In genomic region chr10:102322914-102323313, GRCh38 we compare ENCODE assay signal across 10 cellular contexts.
DNase-seq lines count a peak whose midpoint lies in the region; ATAC-seq and TF ChIP-seq lines count a peak whose summit lies in the region.
"Had no signal": no experiment of that assay in that cellular context is flagged by ENCODE, and none has a peak within 500 bp of the region (broad histone marks: within the 10 kb centered on the region; RNA-seq: fewer than 3 reads in every experiment).

No MANE protein-coding gene starts in this region.

- H3K36me3 Mint-ChIP-seq in activated CD4-positive, alpha-beta memory T cell treated with anti-CD3 and anti-CD28 coated beads for 36 hours, result peaks cover 2% of the 10 kb centered on the region
- H3K36me3 Mint-ChIP-seq: IgD-negative memory B cell had no signal

- peaks cover 17% of the 10 kb centered on the region for H3K4me1 Mint-ChIP-seq in activated CD4-positive, alpha-beta memory T cell treated with anti-CD3 and anti-CD28 coated beads for 36 hours (ENCODE audit: low read depth)

- H2BK5ac ChIP-seq in mesenchymal stem cell (ENCODE audit: low read depth, low read length, poor library complexity, severe bottlenecking), result no peak overlapping the region

- 93% methylated on average over 2 of the region's 2 CpGs for WGBS in mesenchymal stem cell

- H3K27ac Mint-ChIP-seq in activated CD4-positive, alpha-beta memory T cell treated with anti-CD3 and anti-CD28 coated beads for 36 hours, result peak overlapping the region; percentile 42

- no peak overlapping the region for H3K9ac ChIP-seq in mesenchymal stem cell (ENCODE audit: low read length)

- H2BK120ac ChIP-seq in mesenchymal stem cell (ENCODE audit: low read depth, low read length), result no peak overlapping the region

- peak overlapping the region in 1 of 2 experiments; percentile 21 for H3K18ac ChIP-seq in mesenchymal stem cell (ENCODE audit: low read depth in 1 of 2, low read length in 2 of 2)

- H3K79me1 ChIP-seq in mesenchymal stem cell (replicated peaks; ENCODE audit: low read length, poor library complexity, severe bottlenecking), result peaks cover 14% of the 10 kb centered on the region

- POLR2A ChIA-PET in activated CD4-positive, alpha-beta memory T cell treated with anti-CD3 and anti-CD28 coated beads for 36 hours (lab: Charles Lee), result interaction anchor here (0.9 kb wide), 1 partner anchor 77 kb away, joined by 4 read pairs; the partner anchor contains the start of gene GBF1

- H3K27ac ChIP-seq in mesenchymal stem cell (ENCODE audit: low read length, poor library complexity, severe bottlenecking) (peak overlapping the region; percentile 75), upper lobe of right lung (no peak overlapping the region), ascending aorta (no peak overlapping the region)

- peak; percentile 3 for DNase-seq in stimulated activated naive CD4-positive, alpha-beta T cell treated with Interleukin-2 at 50 U/mL for 16 hours (lab: John Stamatoyannopoulos, UW)
- DNase-seq in stimulated activated naive CD4-positive, alpha-beta T cell (lab: John Stamatoyannopoulos, UW), result no peak
- peak; percentile 73 for DNase-seq in activated CD4-positive, alpha-beta memory T cell treated with anti-CD3 and anti-CD28 coated beads for 36 hours
- DNase-seq in mesenchymal stem cell (no peak), upper lobe of right lung (no peak), ascending aorta (ENCODE audit: low spot score in 2 of 2) (no peak), left ventricle myocardium superior (no peak)

- no peak overlapping the region for H2BK12ac ChIP-seq in mesenchymal stem cell (ENCODE audit: low read length in 2 of 2)

- H3K4ac ChIP-seq in mesenchymal stem cell (ENCODE audit: low read depth in 1 of 2, low read length in 2 of 2), result no peak overlapping the region

- H3K23ac ChIP-seq in mesenchymal stem cell (ENCODE audit: low read length in 2 of 2), result no peak overlapping the region

- peak overlapping the region; percentile 53 for H2AK5ac ChIP-seq in mesenchymal stem cell (ENCODE audit: low read length, severe bottlenecking)

- no peaks in the 10 kb centered on the region for H3K9me3 Mint-ChIP-seq in activated CD4-positive, alpha-beta memory T cell treated with anti-CD3 and anti-CD28 coated beads for 36 hours
- H3K9me3 Mint-ChIP-seq: IgD-negative memory B cell had no signal

- H2BK15ac ChIP-seq in mesenchymal stem cell (ENCODE audit: low read depth, poor library complexity, severe bottlenecking), result no peak overlapping the region

- ATAC-seq in upper lobe of right lung (peak; percentile 32), GM18867 (IDR thresholded peaks at IDR 0.05; ENCODE audit: unreplicated experiment) (no peak), left ventricle myocardium superior (no peak)
- ATAC-seq: right cardiac atrium had no signal

- no peak for TF ChIP-seq CTCF in upper lobe of right lung (IDR thresholded peaks at IDR 0.05)
- TF ChIP-seq CTCF in ascending aorta (IDR thresholded peaks at IDR 0.05), result no peak

- H2AFZ ChIP-seq in mesenchymal stem cell (ENCODE audit: low read depth, low read length), result no peak overlapping the region

- H3K9me3 ChIP-seq in mesenchymal stem cell (ENCODE audit: control insufficient read depth, low read length), result no peaks in the 10 kb centered on the region
- H3K9me3 ChIP-seq in upper lobe of right lung, result no peaks in the 10 kb centered on the region
- no peaks in the 10 kb centered on the region for H3K9me3 ChIP-seq in ascending aorta

- no peak overlapping the region for H4K8ac ChIP-seq in mesenchymal stem cell (ENCODE audit: low read length)

- H3K4me1 ChIP-seq in mesenchymal stem cell (ENCODE audit: control insufficient read depth, insufficient read depth, low read depth, low read length) (peaks cover 9% of the 10 kb centered on the region), upper lobe of right lung (peaks cover 10% of the 10 kb centered on the region), ascending aorta (no peaks in the 10 kb centered on the region)

- H3K27me3 ChIP-seq in mesenchymal stem cell (ENCODE audit: control insufficient read depth in 1 of 2, insufficient read depth in 1 of 2, low read length in 2 of 2) (no peaks in the 10 kb centered on the region), upper lobe of right lung (no peaks in the 10 kb centered on the region), ascending aorta (no peaks in the 10 kb centered on the region)

- CTCF ChIA-PET in activated CD4-positive, alpha-beta memory T cell treated with anti-CD3 and anti-CD28 coated beads for 36 hours (lab: Charles Lee), result interaction anchor here (0.8 to 1.7 kb wide), 6 partner anchors 9 to 92 kb away, joined by 3 to 5 read pairs (median 3); no protein-coding TSS in a partner anchor

- H3K36me3 ChIP-seq in mesenchymal stem cell (ENCODE audit: control insufficient read depth in 1 of 2, insufficient read depth in 2 of 2, low read depth in 1 of 2, low read length in 2 of 2), result peaks cover 2 to 6% of the 10 kb centered on the region in 2 experiments
- H3K36me3 ChIP-seq in upper lobe of right lung, result peaks cover 10% of the 10 kb centered on the region
- peaks cover 0 to 7% of the 10 kb centered on the region in 2 donors for H3K36me3 ChIP-seq in ascending aorta

- H3K4me3 ChIP-seq in mesenchymal stem cell (ENCODE audit: insufficient read depth in 1 of 2, low read depth in 1 of 2, low read length in 2 of 2) (no peak overlapping the region), upper lobe of right lung (no peak overlapping the region), ascending aorta (no peak overlapping the region)

- intact Hi-C loops in activated CD4-positive, alpha-beta memory T cell treated with anti-CD3 and anti-CD28 coated beads for 36 hours (cut with micrococcal nuclease), result no loop called here
- intact Hi-C loops in upper lobe of right lung (cut with DNase I) (no loop called here), ascending aorta (cut with DNase I) (no loop called here), left ventricle myocardium superior (cut with micrococcal nuclease) (no loop called here)

- no peak overlapping the region for H3K4me2 ChIP-seq in mesenchymal stem cell (ENCODE audit: low read length, poor library complexity, severe bottlenecking)

- no peaks in the 10 kb centered on the region for H3K27me3 Mint-ChIP-seq in activated CD4-positive, alpha-beta memory T cell treated with anti-CD3 and anti-CD28 coated beads for 36 hours
- H3K27me3 Mint-ChIP-seq: IgD-negative memory B cell had no signal

- no peak overlapping the region for H3K4me3 Mint-ChIP-seq in activated CD4-positive, alpha-beta memory T cell treated with anti-CD3 and anti-CD28 coated beads for 36 hours

- H3K14ac ChIP-seq in mesenchymal stem cell (ENCODE audit: low read length in 2 of 2), result no peak overlapping the region

- H4K91ac ChIP-seq in mesenchymal stem cell (ENCODE audit: low read length), result no peak overlapping the region

Comparison
In these comparisons a context has a peak if more than half of its experiments do, and no peak if none do; other contexts are left out.
1. DNase-seq: peak in stimulated activated naive CD4-positive, alpha-beta T cell treated with Interleukin-2 at 50 U/mL for 16 hours (single experiment) and activated CD4-positive, alpha-beta memory T cell treated with anti-CD3 and anti-CD28 coated beads for 36 hours (single experiment); none in stimulated activated naive CD4-positive, alpha-beta T cell (0 of 6), mesenchymal stem cell (single experiment), upper lobe of right lung (single experiment), ascending aorta (0 of 2) and left ventricle myocardium superior (single experiment).